ENCODE assay signal across 24 cellular contexts in genomic region chr3:150483226-150483625, GRCh38.
A peak's percentile ranks its signal among the peaks of the same experiment; 100 is the strongest.
DNase-seq lines count a peak whose midpoint lies in the region; ATAC-seq and TF ChIP-seq lines count a peak whose summit lies in the region.
"Had no signal": no experiment of that assay in that cellular context is flagged by ENCODE, and none has a peak within 500 bp of the region (broad histone marks: within the 10 kb centered on the region; RNA-seq: fewer than 3 reads in every experiment).

No MANE protein-coding gene starts in this region.

- no peak overlapping the region for H3K4me3 Mint-ChIP-seq in GM23338
- H3K4me3 Mint-ChIP-seq in activated T-cell treated with anti-CD3 and anti-CD28 coated beads, Interleukin-2, amount 50 U/mL, for 4 hours = no peak overlapping the region
- H3K4me3 Mint-ChIP-seq: CD4-positive, alpha-beta T cell had no signal

- no peak for TF ChIP-seq CTCF in GM23338 (conservative IDR thresholded peaks at IDR 0.05; ENCODE audit: low read depth in 2 of 2)

- H3K4ac ChIP-seq in trophoblast cell (ENCODE audit: low read depth, low read length) = no peak overlapping the region

- H2AFZ ChIP-seq in GM23338 (peak overlapping the region; percentile 54; the same call in 1 of the 2 replicates), trophoblast cell (ENCODE audit: insufficient read depth, low read length, poor library complexity) (no peak overlapping the region)

- no peaks in the 10 kb centered on the region for H3K36me3 ChIP-seq in GM23338 (ENCODE audit: insufficient read depth)
- H3K36me3 ChIP-seq in SK-N-MC (ENCODE audit: insufficient read depth, low read length) = no peaks in the 10 kb centered on the region
- H3K36me3 ChIP-seq in trophoblast cell (ENCODE audit: control insufficient read depth in 1 of 2, insufficient read depth in 2 of 2, low read length in 2 of 2) = no peaks in the 10 kb centered on the region
- H3K36me3 ChIP-seq: BLaER1, HAP-1 had no signal

- H3K4me3 ChIP-seq in GM23338 = no peak overlapping the region
- H3K4me3 ChIP-seq in SK-N-MC = no peak overlapping the region
- H3K4me3 ChIP-seq in trophoblast cell (ENCODE audit: low read depth, low read length) = no peak overlapping the region
- H3K4me3 ChIP-seq: BLaER1, HAP-1, MG63 had no signal

- H3F3A ChIP-seq in GM23338 (replicated peaks; ENCODE audit: low read depth) = no peaks in the 10 kb centered on the region

- no peak overlapping the region for H2AK5ac ChIP-seq in trophoblast cell (ENCODE audit: low read length)

- no peak overlapping the region for H4K12ac ChIP-seq in trophoblast cell (ENCODE audit: low read depth, low read length)

- H3K14ac ChIP-seq in trophoblast cell (ENCODE audit: low read length) = no peak overlapping the region

- DNase-seq in GM23338 (ENCODE audit: low spot score) = no peak
- DNase-seq in SK-N-MC (ENCODE audit: low read depth, low spot score) = no peak
- peak; percentile 54 for DNase-seq in fibroblast of gingiva (ENCODE audit: low read depth)
- DNase-seq in trophoblast cell = no peak
- DNase-seq in stimulated activated CD4-positive, alpha-beta T cell treated with anti-CD3 and anti-CD28 coated beads, Interleukin-15, amount 100 ng/mL, for 24 hours = no peak
- DNase-seq in activated T-cell treated with anti-CD3 and anti-CD28 coated beads, Interleukin-2, amount 50 U/mL, for 4 hours = no peak
- DNase-seq in GM03348 (ENCODE audit: low spot score) = no peak
- DNase-seq in NCI-H2196 (lab: John Stamatoyannopoulos, UW; ENCODE audit: unreplicated experiment) = no peak
- DNase-seq: CD4-positive, alpha-beta T cell; DMS53; GOT3; MG63; NCI-H1105 treated with DMSO at 0.1 percent for 48 hours; NCI-H146; NCI-H1930; NCI-H2107; NCI-H446; NCI-H526; NCI-H82; SHP77 had no signal

- peaks cover 4% of the 10 kb centered on the region for H3K79me1 ChIP-seq in trophoblast cell (ENCODE audit: low read length)

- H3K79me2 ChIP-seq in GM23338 (replicated peaks; ENCODE audit: insufficient read depth) = no peaks in the 10 kb centered on the region
- H3K79me2 ChIP-seq in trophoblast cell (ENCODE audit: control insufficient read depth, insufficient read depth, low read length, poor library complexity) = no peaks in the 10 kb centered on the region

- H3K27ac ChIP-seq in GM23338 (ENCODE audit: low read depth) = no peak overlapping the region; the same call in 1 of the 2 replicates
- peak overlapping the region; percentile 71; the same call in 1 of the 2 replicates for H3K27ac ChIP-seq in SK-N-MC
- no peak overlapping the region for H3K27ac ChIP-seq in trophoblast cell (ENCODE audit: low read depth, low read length)
- H3K27ac ChIP-seq: BLaER1, RWPE1 had no signal

- peak overlapping the region; percentile 93 for H2BK120ac ChIP-seq in trophoblast cell (ENCODE audit: insufficient read depth, low read length, poor library complexity)

- H3K9me3 ChIP-seq in SK-N-MC (ENCODE audit: low read depth, low read length) (peaks cover 5% of the 10 kb centered on the region; the same call in 1 of the 2 replicates), trophoblast cell (ENCODE audit: insufficient read depth, low read depth, low read length) (no peaks in the 10 kb centered on the region)
- H3K9me3 ChIP-seq: HAP-1 had no signal

- H3K9me2 ChIP-seq in GM23338 (ENCODE audit: insufficient read depth) = no peaks in the 10 kb centered on the region

- H2BK12ac ChIP-seq in trophoblast cell (ENCODE audit: low read length) = no peak overlapping the region

- no peak overlapping the region for H3K9ac ChIP-seq in SK-N-MC (ENCODE audit: insufficient read length)
- H3K9ac ChIP-seq in trophoblast cell (ENCODE audit: low read length) = no peak overlapping the region
- H3K9ac ChIP-seq: BLaER1 had no signal

- no peak for ATAC-seq in GM23338
- no peak for ATAC-seq in activated T-cell treated with anti-CD3 and anti-CD28 coated beads, Interleukin-2, amount 50 U/mL, for 4 hours
- ATAC-seq: Panc1 had no signal

- peak overlapping the region; percentile 90 for H3K18ac ChIP-seq in trophoblast cell (ENCODE audit: low read length)

- peaks cover 4% of the 10 kb centered on the region; the same call in 2 of the 3 replicates for H3K36me3 Mint-ChIP-seq in GM23338 (ENCODE audit: low read depth)
- peaks cover 9% of the 10 kb centered on the region for H3K36me3 Mint-ChIP-seq in activated T-cell treated with anti-CD3 and anti-CD28 coated beads, Interleukin-2, amount 50 U/mL, for 4 hours (ENCODE audit: insufficient read depth)

- H3K27ac Mint-ChIP-seq in GM23338 = no peak overlapping the region
- H3K27ac Mint-ChIP-seq: CD4-positive, alpha-beta T cell had no signal

- peaks cover 11% of the 10 kb centered on the region; the same call in 2 of the 3 replicates for H3K9me3 Mint-ChIP-seq in GM23338
- H3K9me3 Mint-ChIP-seq in activated T-cell treated with anti-CD3 and anti-CD28 coated beads, Interleukin-2, amount 50 U/mL, for 4 hours = peaks cover 31% of the 10 kb centered on the region

- H4K8ac ChIP-seq in trophoblast cell (ENCODE audit: low read depth, low read length) = peak overlapping the region; percentile 60

- H3K4me1 Mint-ChIP-seq in GM23338 = peaks cover 8% of the 10 kb centered on the region; the same call in 2 of the 3 replicates
- H3K4me1 Mint-ChIP-seq in activated T-cell treated with anti-CD3 and anti-CD28 coated beads, Interleukin-2, amount 50 U/mL, for 4 hours (ENCODE audit: low read depth) = no peaks in the 10 kb centered on the region

- no peak overlapping the region for H3K23ac ChIP-seq in trophoblast cell (ENCODE audit: low read length)

- H4K20me1 ChIP-seq in GM23338 (replicated peaks; ENCODE audit: insufficient read depth) = no peaks in the 10 kb centered on the region
- H4K20me1 ChIP-seq: BLaER1 had no signal

- H4K91ac ChIP-seq in trophoblast cell (ENCODE audit: low read depth, low read length) = peak overlapping the region; percentile 85

- no peak overlapping the region for H2BK5ac ChIP-seq in trophoblast cell (ENCODE audit: low read depth, low read length, poor library complexity)

- H3K4me2 ChIP-seq in GM23338 (no peak overlapping the region), trophoblast cell (ENCODE audit: low read length) (no peak overlapping the region)
- H3K4me2 ChIP-seq: BLaER1 had no signal

- H3K4me1 ChIP-seq in GM23338 (ENCODE audit: insufficient read depth) (no peaks in the 10 kb centered on the region), trophoblast cell (ENCODE audit: control insufficient read depth in 1 of 2, insufficient read depth in 2 of 2, low read length in 2 of 2) (no peaks in the 10 kb centered on the region)
- H3K4me1 ChIP-seq: BLaER1, HAP-1 had no signal

- H3K27me3 ChIP-seq in GM23338 (ENCODE audit: insufficient read depth) (no peaks in the 10 kb centered on the region), trophoblast cell (ENCODE audit: insufficient read depth, low read length) (no peaks in the 10 kb centered on the region)
- H3K27me3 ChIP-seq: BLaER1, MG63 had no signal

- no peaks in the 10 kb centered on the region for H3K27me3 Mint-ChIP-seq in GM23338 (ENCODE audit: insufficient read depth, low read depth, poor library complexity)
- no peaks in the 10 kb centered on the region for H3K27me3 Mint-ChIP-seq in activated T-cell treated with anti-CD3 and anti-CD28 coated beads, Interleukin-2, amount 50 U/mL, for 4 hours (ENCODE audit: low read depth)
- H3K27me3 Mint-ChIP-seq: CD4-positive, alpha-beta T cell had no signal

TF ChIP-seq in GM23338, 12 proteins besides CTCF, POLR2A, EP300 and RAD21 (continues in another document):
- TF ChIP-seq POLR2AphosphoS5 (IDR thresholded peaks at IDR 0.05; ENCODE audit: low read depth) = no peak
